Comparison of ENCODE assay signal across 8 cellular contexts in genomic region chr5:14173419-14174234, GRCh38. TPM values are rescaled to one million over a fixed set of nuclear protein-coding genes. Genes with fewer than 3 reads are reported as not detected.
DNase-seq lines count a peak whose midpoint lies in the region; ATAC-seq and TF ChIP-seq lines count a peak whose summit lies in the region.

No MANE protein-coding gene starts in this region.

- no peaks in the 10 kb centered on the region for H3K9me3 Mint-ChIP-seq in activated CD8-positive, alpha-beta T cell treated with anti-CD3 and anti-CD28 coated beads for 36 hours

- H3K9me3 ChIP-seq in cardiac muscle cell (ENCODE audit: low read depth) (no peaks in the 10 kb centered on the region), Loucy (ENCODE audit: insufficient read depth, low read depth, low read length) (no peaks in the 10 kb centered on the region), fibroblast of lung (ENCODE audit: control insufficient read depth, insufficient read depth, low read depth, low read length) (no peaks in the 10 kb centered on the region), thoracic aorta (no peaks in the 10 kb centered on the region)

- peaks cover 19% of the 10 kb centered on the region for H3K27me3 Mint-ChIP-seq in activated CD8-positive, alpha-beta T cell treated with anti-CD3 and anti-CD28 coated beads for 36 hours

- no peaks in the 10 kb centered on the region for H3F3A ChIP-seq in Loucy (ENCODE audit: low read depth)

- no peak overlapping the region for H3K4me3 ChIP-seq in cardiac muscle cell
- H3K4me3 ChIP-seq in Loucy (ENCODE audit: low read length, poor library complexity, severe bottlenecking), result peak overlapping the region; percentile 53
- no peak overlapping the region for H3K4me3 ChIP-seq in fibroblast of lung (replicated peaks in 1 of 4; ENCODE audit: control extremely low read depth in 1 of 4, insufficient read depth in 1 of 4, low read depth in 3 of 4, low read length in 4 of 4)
- peak overlapping the region; percentile 20 for H3K4me3 ChIP-seq in thoracic aorta

- TF ChIP-seq CTCF in cardiac muscle cell (IDR thresholded peaks at IDR 0.05; ENCODE audit: low read depth, low read length) (no peak), Loucy (conservative IDR thresholded peaks at IDR 0.05; ENCODE audit: low read length) (no peak), fibroblast of lung (conservative IDR thresholded peaks at IDR 0.05 in 1 of 2, IDR thresholded peaks at IDR 0.05 in 1 of 2; ENCODE audit: low read depth in 1 of 2, low read length in 2 of 2) (no peak), thoracic aorta (IDR thresholded peaks at IDR 0.05) (no peak)
- TF ChIP-seq CTCF in activated CD8-positive, alpha-beta T cell treated with anti-CD3 and anti-CD28 coated beads for 36 hours (IDR thresholded peaks at IDR 0.05), result no peak

- POLR2A ChIA-PET in activated CD8-positive, alpha-beta T cell treated with anti-CD3 and anti-CD28 coated beads for 36 hours (lab: Charles Lee), result no interaction called here

- H3K9ac ChIP-seq in Loucy (ENCODE audit: low read depth, low read length, poor library complexity, severe bottlenecking) (peak overlapping the region; percentile 51), fibroblast of lung (ENCODE audit: insufficient read depth, low read length) (no peak overlapping the region)

- H3K4me3 Mint-ChIP-seq in activated CD8-positive, alpha-beta T cell treated with anti-CD3 and anti-CD28 coated beads for 36 hours, result no peak overlapping the region

- no peaks in the 10 kb centered on the region for H3K36me3 ChIP-seq in cardiac muscle cell
- no peaks in the 10 kb centered on the region for H3K36me3 ChIP-seq in Loucy (ENCODE audit: insufficient read depth, low read length)
- no peaks in the 10 kb centered on the region for H3K36me3 ChIP-seq in fibroblast of lung (ENCODE audit: control insufficient read depth, insufficient read depth, low read length)
- H3K36me3 ChIP-seq in thoracic aorta, result no peaks in the 10 kb centered on the region

- no peak for DNase-seq in cardiac muscle cell (ENCODE audit: low read depth in 1 of 2, low spot score in 1 of 2)
- DNase-seq in Right ventricle myocardium inferior (ENCODE audit: missing footprints), result no peak
- DNase-seq in fibroblast of lung (ENCODE audit: low read depth in 2 of 2), result peak in 1 of 2 donors; percentile 44
- no peak for DNase-seq in thoracic aorta (ENCODE audit: low spot score)
- DNase-seq in activated CD8-positive, alpha-beta T cell treated with anti-CD3 and anti-CD28 coated beads for 36 hours, result no peak
- DNase-seq in MV-4-11 (lab: John Stamatoyannopoulos, UW), result no peak
- no peak for DNase-seq in SKM-1 (lab: John Stamatoyannopoulos, UW; ENCODE audit: unreplicated experiment)

- H3K9me2 ChIP-seq in Loucy (replicated peaks; ENCODE audit: low read depth, low read length), result no peaks in the 10 kb centered on the region

- CTCF ChIA-PET in activated CD8-positive, alpha-beta T cell treated with anti-CD3 and anti-CD28 coated beads for 36 hours (lab: Charles Lee), result no interaction called here

- peak overlapping the region; percentile 74 for H3K27ac ChIP-seq in cardiac muscle cell
- H3K27ac ChIP-seq in fibroblast of lung (ENCODE audit: insufficient read depth, low read length), result peak overlapping the region; percentile 52
- no peak overlapping the region for H3K27ac ChIP-seq in thoracic aorta

- H3K4me1 ChIP-seq in cardiac muscle cell (ENCODE audit: low read depth) (peaks cover 49% of the 10 kb centered on the region), Loucy (ENCODE audit: insufficient read depth, low read length, poor library complexity, severe bottlenecking) (peaks cover 50% of the 10 kb centered on the region), fibroblast of lung (ENCODE audit: control insufficient read depth, extremely low read depth, insufficient read depth, low read length) (peaks cover 41% of the 10 kb centered on the region), thoracic aorta (ENCODE audit: control insufficient read depth in 1 of 2, low read depth in 2 of 2) (peaks cover 47 to 78% of the 10 kb centered on the region in 2 donors)

- ATAC-seq in Right ventricle myocardium inferior, result no peak
- ATAC-seq in thoracic aorta (ENCODE audit: insufficient number of reproducible peaks, low FRiP score, low read depth), result no peak
- no peak for ATAC-seq in activated CD8-positive, alpha-beta T cell treated with anti-CD3 and anti-CD28 coated beads for 36 hours

- H3K4me1 Mint-ChIP-seq in activated CD8-positive, alpha-beta T cell treated with anti-CD3 and anti-CD28 coated beads for 36 hours (ENCODE audit: low read depth), result no peaks in the 10 kb centered on the region

- no peak overlapping the region for H2AFZ ChIP-seq in Loucy (ENCODE audit: low read length)
- no peak overlapping the region for H2AFZ ChIP-seq in fibroblast of lung (ENCODE audit: low read length)

- no peak overlapping the region for H3K27ac Mint-ChIP-seq in activated CD8-positive, alpha-beta T cell treated with anti-CD3 and anti-CD28 coated beads for 36 hours

- intact Hi-C loops in Right ventricle myocardium inferior (cut with DNase I), result no loop called here
- intact Hi-C loops in activated CD8-positive, alpha-beta T cell treated with anti-CD3 and anti-CD28 coated beads for 36 hours (cut with micrococcal nuclease), result no loop called here

- H3K36me3 Mint-ChIP-seq in activated CD8-positive, alpha-beta T cell treated with anti-CD3 and anti-CD28 coated beads for 36 hours (ENCODE audit: low read depth), result no peaks in the 10 kb centered on the region

- H4K20me1 ChIP-seq in Loucy (ENCODE audit: insufficient read depth, low read length, poor library complexity, severe bottlenecking) (peaks cover 35% of the 10 kb centered on the region), fibroblast of lung (ENCODE audit: control insufficient read depth, extremely low read depth, insufficient read depth, low read length) (no peaks in the 10 kb centered on the region)

- H3K4me2 ChIP-seq in Loucy (ENCODE audit: low read depth, low read length, poor library complexity, severe bottlenecking), result peak overlapping the region; percentile 67
- peak overlapping the region; percentile 48 for H3K4me2 ChIP-seq in fibroblast of lung (ENCODE audit: extremely low read depth, insufficient read depth, low read length)

- no peaks in the 10 kb centered on the region for H3K27me3 ChIP-seq in cardiac muscle cell
- H3K27me3 ChIP-seq in Loucy (ENCODE audit: insufficient read depth, low read length, poor library complexity, severe bottlenecking), result no peaks in the 10 kb centered on the region
- no peaks in the 10 kb centered on the region for H3K27me3 ChIP-seq in fibroblast of lung (ENCODE audit: control insufficient read depth, insufficient read depth, low read length)
- no peaks in the 10 kb centered on the region for H3K27me3 ChIP-seq in thoracic aorta (replicated peaks; ENCODE audit: insufficient read depth)

- H3K79me2 ChIP-seq in Loucy (ENCODE audit: insufficient read depth, low read length) (peaks cover 97% of the 10 kb centered on the region), fibroblast of lung (ENCODE audit: control insufficient read depth, insufficient read depth, low read length) (peaks cover 99% of the 10 kb centered on the region)

RNA-seq across cellular contexts. Expression of gene TRIO, which starts 30.5 kb away (rescaled TPM):
- total RNA-seq in cardiac muscle cell, result 74.3 and 104 TPM in 2 replicates
- polyA plus RNA-seq in cardiac muscle cell, result 15.5 and 22.0 TPM in 2 replicates
- total RNA-seq in Right ventricle myocardium inferior, result 56.9 TPM
- total RNA-seq in fibroblast of lung, result 139 and 281 TPM in 2 replicates
- 120 and 134 TPM in 2 replicates for polyA plus RNA-seq in fibroblast of lung
- 77.4 and 100 TPM in 2 replicates for polyA plus RNA-seq in fibroblast of lung (2012)
- 721 and 815 TPM in 2 replicates for polyA minus RNA-seq in fibroblast of lung (ENCODE audit: low replicate concordance)
- 100 to 1,000 TPM; 219 to 300 TPM for total RNA-seq in thoracic aorta
- total RNA-seq in activated CD8-positive, alpha-beta T cell treated with anti-CD3 and anti-CD28 coated beads for 36 hours, result 10 to 100 TPM; 11.4 to 11.5 TPM

Comparison
In these comparisons a context has a peak if more than half of its experiments do, and no peak if none do; other contexts are left out.
1. H3K27ac ChIP-seq: peak in cardiac muscle cell (single experiment) and fibroblast of lung (single experiment); none in thoracic aorta (0 of 2).
2. H3K4me3 ChIP-seq: peak in Loucy (single experiment) and thoracic aorta (single experiment); none in cardiac muscle cell (single experiment) and fibroblast of lung (0 of 4).